11 cellular contexts compared by ENCODE assay signal in the genomic region with DNA sequence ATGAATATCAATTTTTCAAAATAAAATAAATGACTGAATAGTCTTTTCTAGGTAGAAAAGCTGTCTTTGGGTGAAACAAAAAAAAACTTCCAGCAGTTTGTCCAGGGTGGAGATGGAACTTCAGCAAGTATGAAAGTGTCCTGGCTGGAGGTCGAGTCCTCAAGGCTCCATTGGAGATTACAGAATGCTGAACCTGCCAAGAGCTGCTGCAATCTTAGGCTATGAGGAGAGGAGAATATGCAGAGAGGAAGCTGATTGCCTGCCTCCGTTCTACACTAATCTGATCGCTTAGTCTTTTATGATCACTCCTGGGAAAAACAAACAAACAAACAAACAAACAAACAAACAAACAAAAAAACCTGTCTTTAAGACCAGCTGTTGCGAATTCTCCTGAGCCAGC.
"Had no signal": no experiment of that assay in that cellular context is flagged by ENCODE, and none has a peak within 500 bp of the region (broad histone marks: within the 10 kb centered on the region; RNA-seq: fewer than 3 reads in every experiment).

No MANE protein-coding gene starts in this region.

- H3K4me3 ChIP-seq: gastrocnemius medialis, thyroid gland, vagina had no signal

- H3K27ac ChIP-seq: gastrocnemius medialis, thyroid gland, vagina had no signal

- H3K27me3 Mint-ChIP-seq: activated naive CD8-positive, alpha-beta T cell had no signal

- H3K27me3 ChIP-seq: gastrocnemius medialis, thyroid gland, vagina had no signal

- DNase-seq: activated CD4-positive, alpha-beta T cell treated with anti-CD3 and anti-CD28 coated beads for 1 hour; activated CD4-positive, alpha-beta T cell treated with anti-CD3 and anti-CD28 coated beads, Interleukin-2, amount 50 U/mL, for 48 hours; activated effector memory CD4-positive, alpha-beta T cell treated with anti-CD3 and anti-CD28 coated beads, Interleukin-2, amount 50 U/mL, for 16 hours; activated T-cell treated with anti-CD3 and anti-CD28 coated beads, Interleukin-2, amount 50 U/mL, for 4 hours; gastrocnemius medialis; retina; small intestine; thyroid gland had no signal

- ATAC-seq: activated T-cell treated with anti-CD3 and anti-CD28 coated beads, Interleukin-2, amount 50 U/mL, for 4 hours; gastrocnemius medialis had no signal

- H3K36me3 ChIP-seq: gastrocnemius medialis, thyroid gland, vagina had no signal

- H3K36me3 Mint-ChIP-seq: activated naive CD8-positive, alpha-beta T cell had no signal

- H3K27ac Mint-ChIP-seq: activated naive CD8-positive, alpha-beta T cell; T-helper 2 cell treated with Interferon-gamma antibody and Interleukin-4, amounts not matched to agents 5 μg/mL and 100 μg/mL, for 36 hours had no signal

- H3K9me3 Mint-ChIP-seq: activated T-cell treated with anti-CD3 and anti-CD28 coated beads, Interleukin-2, amount 50 U/mL, for 4 hours had no signal

- H3K4me1 ChIP-seq: gastrocnemius medialis, thyroid gland, vagina had no signal

- H3K4me3 Mint-ChIP-seq: activated naive CD8-positive, alpha-beta T cell; activated T-cell treated with anti-CD3 and anti-CD28 coated beads, Interleukin-2, amount 50 U/mL, for 4 hours; T-helper 2 cell treated with Interferon-gamma antibody and Interleukin-4, amounts not matched to agents 5 μg/mL and 100 μg/mL, for 36 hours had no signal

- H3K9me3 ChIP-seq: gastrocnemius medialis, thyroid gland, vagina had no signal
